1 cellular context compared by ENCODE assay signal in the genomic region with DNA sequence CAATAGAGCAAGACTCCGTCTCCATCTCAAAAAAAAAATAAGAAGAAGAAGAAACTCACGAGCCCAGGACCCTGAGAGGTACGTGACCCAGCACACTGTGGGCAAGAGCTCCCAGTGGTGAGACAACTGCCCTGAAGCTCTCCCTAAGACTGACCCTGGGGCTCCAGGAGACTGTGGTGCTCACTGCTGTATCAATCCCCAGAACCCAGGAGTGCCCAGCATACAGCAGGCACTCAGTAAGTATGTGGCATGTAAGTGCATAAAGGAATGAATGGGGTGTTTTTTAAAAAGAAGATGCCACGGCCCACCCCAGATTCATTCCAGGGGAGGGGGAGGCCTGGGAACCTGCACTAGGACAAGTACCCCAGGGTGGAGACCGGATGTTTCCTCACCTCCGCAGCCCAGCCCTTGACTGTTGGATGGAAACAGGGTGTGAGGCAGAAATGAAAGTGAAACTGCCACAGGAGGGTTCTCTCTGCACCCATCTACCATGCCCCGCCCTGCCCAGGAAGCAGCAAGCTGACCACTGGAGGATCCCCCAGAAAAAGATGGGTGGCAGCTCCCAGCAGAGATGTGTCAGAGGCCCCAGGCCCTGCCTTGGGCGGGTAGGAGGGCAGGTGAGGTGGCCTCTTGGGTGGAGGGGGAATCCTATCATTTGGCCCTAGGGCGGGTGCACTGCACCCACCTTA.
TF ChIP-seq lines count a peak whose summit lies in the region.

No MANE protein-coding gene starts in this region.

TF ChIP-seq in GM23338, 12 proteins besides CTCF, POLR2A, EP300 and RAD21 (continued from another document):
- TF ChIP-seq, protein P1, sequence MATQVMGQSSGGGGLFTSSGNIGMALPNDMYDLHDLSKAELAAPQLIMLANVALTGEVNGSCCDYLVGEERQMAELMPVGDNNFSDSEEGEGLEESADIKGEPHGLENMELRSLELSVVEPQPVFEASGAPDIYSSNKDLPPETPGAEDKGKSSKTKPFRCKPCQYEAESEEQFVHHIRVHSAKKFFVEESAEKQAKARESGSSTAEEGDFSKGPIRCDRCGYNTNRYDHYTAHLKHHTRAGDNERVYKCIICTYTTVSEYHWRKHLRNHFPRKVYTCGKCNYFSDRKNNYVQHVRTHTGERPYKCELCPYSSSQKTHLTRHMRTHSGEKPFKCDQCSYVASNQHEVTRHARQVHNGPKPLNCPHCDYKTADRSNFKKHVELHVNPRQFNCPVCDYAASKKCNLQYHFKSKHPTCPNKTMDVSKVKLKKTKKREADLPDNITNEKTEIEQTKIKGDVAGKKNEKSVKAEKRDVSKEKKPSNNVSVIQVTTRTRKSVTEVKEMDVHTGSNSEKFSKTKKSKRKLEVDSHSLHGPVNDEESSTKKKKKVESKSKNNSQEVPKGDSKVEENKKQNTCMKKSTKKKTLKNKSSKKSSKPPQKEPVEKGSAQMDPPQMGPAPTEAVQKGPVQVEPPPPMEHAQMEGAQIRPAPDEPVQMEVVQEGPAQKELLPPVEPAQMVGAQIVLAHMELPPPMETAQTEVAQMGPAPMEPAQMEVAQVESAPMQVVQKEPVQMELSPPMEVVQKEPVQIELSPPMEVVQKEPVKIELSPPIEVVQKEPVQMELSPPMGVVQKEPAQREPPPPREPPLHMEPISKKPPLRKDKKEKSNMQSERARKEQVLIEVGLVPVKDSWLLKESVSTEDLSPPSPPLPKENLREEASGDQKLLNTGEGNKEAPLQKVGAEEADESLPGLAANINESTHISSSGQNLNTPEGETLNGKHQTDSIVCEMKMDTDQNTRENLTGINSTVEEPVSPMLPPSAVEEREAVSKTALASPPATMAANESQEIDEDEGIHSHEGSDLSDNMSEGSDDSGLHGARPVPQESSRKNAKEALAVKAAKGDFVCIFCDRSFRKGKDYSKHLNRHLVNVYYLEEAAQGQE (IDR thresholded peaks at IDR 0.05; ENCODE audit: unreplicated experiment): no peak
- no peak for TF ChIP-seq JUNB (IDR thresholded peaks at IDR 0.05; ENCODE audit: unreplicated experiment)
- TF ChIP-seq NANOG (IDR thresholded peaks at IDR 0.05; ENCODE audit: borderline replicate concordance): no peak
- no peak for TF ChIP-seq POLR2AphosphoS5 (IDR thresholded peaks at IDR 0.05; ENCODE audit: low read depth)
- TF ChIP-seq ZNF114 (CRISPR knock-in tag; IDR thresholded peaks at IDR 0.05): no peak
